Comparison of ENCODE assay signal across 1 cellular context in genomic region chr11:47403135-47403534, GRCh38.
TF ChIP-seq lines count a peak whose summit lies in the region.

No MANE protein-coding gene starts in this region.

TF ChIP-seq in SK-N-SH, 30 proteins besides CTCF, POLR2A, EP300 and RAD21 (continued from another document):
- TF ChIP-seq, protein P1, sequence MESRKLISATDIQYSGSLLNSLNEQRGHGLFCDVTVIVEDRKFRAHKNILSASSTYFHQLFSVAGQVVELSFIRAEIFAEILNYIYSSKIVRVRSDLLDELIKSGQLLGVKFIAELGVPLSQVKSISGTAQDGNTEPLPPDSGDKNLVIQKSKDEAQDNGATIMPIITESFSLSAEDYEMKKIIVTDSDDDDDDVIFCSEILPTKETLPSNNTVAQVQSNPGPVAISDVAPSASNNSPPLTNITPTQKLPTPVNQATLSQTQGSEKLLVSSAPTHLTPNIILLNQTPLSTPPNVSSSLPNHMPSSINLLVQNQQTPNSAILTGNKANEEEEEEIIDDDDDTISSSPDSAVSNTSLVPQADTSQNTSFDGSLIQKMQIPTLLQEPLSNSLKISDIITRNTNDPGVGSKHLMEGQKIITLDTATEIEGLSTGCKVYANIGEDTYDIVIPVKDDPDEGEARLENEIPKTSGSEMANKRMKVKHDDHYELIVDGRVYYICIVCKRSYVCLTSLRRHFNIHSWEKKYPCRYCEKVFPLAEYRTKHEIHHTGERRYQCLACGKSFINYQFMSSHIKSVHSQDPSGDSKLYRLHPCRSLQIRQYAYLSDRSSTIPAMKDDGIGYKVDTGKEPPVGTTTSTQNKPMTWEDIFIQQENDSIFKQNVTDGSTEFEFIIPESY (IDR thresholded peaks at IDR 0.05; ENCODE audit: borderline replicate concordance, low read depth): no peak
- TF ChIP-seq, protein P2, sequence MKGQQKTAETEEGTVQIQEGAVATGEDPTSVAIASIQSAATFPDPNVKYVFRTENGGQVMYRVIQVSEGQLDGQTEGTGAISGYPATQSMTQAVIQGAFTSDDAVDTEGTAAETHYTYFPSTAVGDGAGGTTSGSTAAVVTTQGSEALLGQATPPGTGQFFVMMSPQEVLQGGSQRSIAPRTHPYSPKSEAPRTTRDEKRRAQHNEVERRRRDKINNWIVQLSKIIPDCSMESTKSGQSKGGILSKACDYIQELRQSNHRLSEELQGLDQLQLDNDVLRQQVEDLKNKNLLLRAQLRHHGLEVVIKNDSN (IDR thresholded peaks at IDR 0.05; ENCODE audit: borderline replicate concordance, low read depth): no peak
- TF ChIP-seq MEF2A (IDR thresholded peaks at IDR 0.05; ENCODE audit: borderline replicate concordance, low read depth): no peak
- TF ChIP-seq TAF1 (IDR thresholded peaks at IDR 0.05; ENCODE audit: borderline replicate concordance, low read depth, low read length): no peak
- TF ChIP-seq FOXM1 (IDR thresholded peaks at IDR 0.05; ENCODE audit: low read depth): no peak
- TF ChIP-seq SIN3A (IDR thresholded peaks at IDR 0.05; ENCODE audit: borderline replicate concordance, low read depth, low read length): no peak
- no peak for TF ChIP-seq ELF1 (IDR thresholded peaks at IDR 0.05)
- TF ChIP-seq POLR2AphosphoS5 (IDR thresholded peaks at IDR 0.05; ENCODE audit: low read depth, low read length): no peak
- no peak for TF ChIP-seq IRF3 (IDR thresholded peaks at IDR 0.05; ENCODE audit: low read depth, low read length)
- TF ChIP-seq PBX3 (IDR thresholded peaks at IDR 0.05): no peak
- TF ChIP-seq TEAD4 (IDR thresholded peaks at IDR 0.05; ENCODE audit: borderline replicate concordance, insufficient read depth): no peak
- TF ChIP-seq EZH2phosphoT487 (IDR thresholded peaks at IDR 0.05; ENCODE audit: borderline replicate concordance, low read depth): no peak
